2 cellular contexts compared by ENCODE assay signal in the genomic region with DNA sequence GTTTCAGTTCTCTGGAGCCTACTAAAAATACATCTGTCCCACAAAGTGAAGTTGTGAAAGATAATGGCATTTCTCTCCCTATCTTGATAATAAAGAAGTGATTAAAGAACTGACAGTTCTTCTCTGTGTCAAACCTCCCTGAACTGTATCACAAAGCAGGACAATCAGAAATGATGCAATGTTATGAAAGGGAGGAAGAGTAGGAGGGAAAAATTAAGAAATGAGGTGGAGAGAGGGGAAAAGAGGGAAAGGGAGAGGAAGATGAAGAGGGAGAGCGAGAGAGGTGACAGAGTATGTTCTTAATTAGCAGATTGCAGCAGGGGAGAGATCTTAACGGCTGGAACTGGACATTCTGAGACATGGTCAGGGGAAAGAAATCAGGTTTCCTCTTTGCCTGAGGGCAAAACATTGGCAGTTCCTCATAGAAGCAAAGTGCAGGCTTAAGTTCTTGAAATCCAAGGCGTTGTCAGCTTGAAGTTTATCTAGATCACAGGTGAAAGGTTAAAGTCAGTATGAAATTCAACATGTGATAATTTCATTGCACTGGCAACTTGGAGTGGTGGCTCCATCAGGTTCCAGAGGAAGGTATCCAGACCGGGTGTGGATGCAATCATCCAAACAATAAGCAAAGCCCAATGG.
TF ChIP-seq lines count a peak whose summit lies in the region.

No MANE protein-coding gene starts in this region.

TF ChIP-seq in HEK293, 187 proteins besides CTCF, POLR2A, EP300 and RAD21 (continued from another document):
- TF ChIP-seq, protein P1, sequence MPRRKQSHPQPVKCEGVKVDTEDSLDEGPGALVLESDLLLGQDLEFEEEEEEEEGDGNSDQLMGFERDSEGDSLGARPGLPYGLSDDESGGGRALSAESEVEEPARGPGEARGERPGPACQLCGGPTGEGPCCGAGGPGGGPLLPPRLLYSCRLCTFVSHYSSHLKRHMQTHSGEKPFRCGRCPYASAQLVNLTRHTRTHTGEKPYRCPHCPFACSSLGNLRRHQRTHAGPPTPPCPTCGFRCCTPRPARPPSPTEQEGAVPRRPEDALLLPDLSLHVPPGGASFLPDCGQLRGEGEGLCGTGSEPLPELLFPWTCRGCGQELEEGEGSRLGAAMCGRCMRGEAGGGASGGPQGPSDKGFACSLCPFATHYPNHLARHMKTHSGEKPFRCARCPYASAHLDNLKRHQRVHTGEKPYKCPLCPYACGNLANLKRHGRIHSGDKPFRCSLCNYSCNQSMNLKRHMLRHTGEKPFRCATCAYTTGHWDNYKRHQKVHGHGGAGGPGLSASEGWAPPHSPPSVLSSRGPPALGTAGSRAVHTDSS (tag by site-specific recombination; IDR thresholded peaks at IDR 0.05), result peak; percentile 52; the same call in 1 of the 2 replicates
- TF ChIP-seq SALL2 (tag by site-specific recombination; IDR thresholded peaks at IDR 0.05; ENCODE audit: borderline replicate concordance), result no peak
- no peak for TF ChIP-seq ZNF837 (tag by site-specific recombination; IDR thresholded peaks at IDR 0.05)

TF ChIP-seq in K562, 482 proteins besides CTCF, POLR2A, EP300 and RAD21:
- TF ChIP-seq, protein P2, sequence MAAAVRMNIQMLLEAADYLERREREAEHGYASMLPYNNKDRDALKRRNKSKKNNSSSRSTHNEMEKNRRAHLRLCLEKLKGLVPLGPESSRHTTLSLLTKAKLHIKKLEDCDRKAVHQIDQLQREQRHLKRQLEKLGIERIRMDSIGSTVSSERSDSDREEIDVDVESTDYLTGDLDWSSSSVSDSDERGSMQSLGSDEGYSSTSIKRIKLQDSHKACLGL (CRISPR knock-in tag; IDR thresholded peaks at IDR 0.05; ENCODE audit: borderline replicate concordance, poor library complexity, severe bottlenecking), result no peak
- TF ChIP-seq ZNF239 (CRISPR knock-in tag; IDR thresholded peaks at IDR 0.05), result no peak
- TF ChIP-seq, protein P3, sequence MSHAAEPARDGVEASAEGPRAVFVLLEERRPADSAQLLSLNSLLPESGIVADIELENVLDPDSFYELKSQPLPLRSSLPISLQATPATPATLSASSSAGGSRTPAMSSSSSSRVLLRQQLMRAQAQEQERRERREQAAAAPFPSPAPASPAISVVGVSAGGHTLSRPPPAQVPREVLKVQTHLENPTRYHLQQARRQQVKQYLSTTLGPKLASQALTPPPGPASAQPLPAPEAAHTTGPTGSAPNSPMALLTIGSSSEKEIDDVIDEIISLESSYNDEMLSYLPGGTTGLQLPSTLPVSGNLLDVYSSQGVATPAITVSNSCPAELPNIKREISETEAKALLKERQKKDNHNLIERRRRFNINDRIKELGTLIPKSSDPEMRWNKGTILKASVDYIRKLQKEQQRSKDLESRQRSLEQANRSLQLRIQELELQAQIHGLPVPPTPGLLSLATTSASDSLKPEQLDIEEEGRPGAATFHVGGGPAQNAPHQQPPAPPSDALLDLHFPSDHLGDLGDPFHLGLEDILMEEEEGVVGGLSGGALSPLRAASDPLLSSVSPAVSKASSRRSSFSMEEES (CRISPR knock-in tag; IDR thresholded peaks at IDR 0.05), result no peak
- TF ChIP-seq NR2C2 (CRISPR knock-in tag; IDR thresholded peaks at IDR 0.05), result no peak
- TF ChIP-seq NR2C2 (tag; IDR thresholded peaks at IDR 0.05), result peak; percentile 47; the same call in 1 of the 2 replicates
- TF ChIP-seq, protein P4, sequence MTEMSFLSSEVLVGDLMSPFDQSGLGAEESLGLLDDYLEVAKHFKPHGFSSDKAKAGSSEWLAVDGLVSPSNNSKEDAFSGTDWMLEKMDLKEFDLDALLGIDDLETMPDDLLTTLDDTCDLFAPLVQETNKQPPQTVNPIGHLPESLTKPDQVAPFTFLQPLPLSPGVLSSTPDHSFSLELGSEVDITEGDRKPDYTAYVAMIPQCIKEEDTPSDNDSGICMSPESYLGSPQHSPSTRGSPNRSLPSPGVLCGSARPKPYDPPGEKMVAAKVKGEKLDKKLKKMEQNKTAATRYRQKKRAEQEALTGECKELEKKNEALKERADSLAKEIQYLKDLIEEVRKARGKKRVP (CRISPR knock-in tag; IDR thresholded peaks at IDR 0.05), result peak; percentile 82
- TF ChIP-seq ZFX (CRISPR knock-in tag; IDR thresholded peaks at IDR 0.05), result no peak
- TF ChIP-seq, protein P5, sequence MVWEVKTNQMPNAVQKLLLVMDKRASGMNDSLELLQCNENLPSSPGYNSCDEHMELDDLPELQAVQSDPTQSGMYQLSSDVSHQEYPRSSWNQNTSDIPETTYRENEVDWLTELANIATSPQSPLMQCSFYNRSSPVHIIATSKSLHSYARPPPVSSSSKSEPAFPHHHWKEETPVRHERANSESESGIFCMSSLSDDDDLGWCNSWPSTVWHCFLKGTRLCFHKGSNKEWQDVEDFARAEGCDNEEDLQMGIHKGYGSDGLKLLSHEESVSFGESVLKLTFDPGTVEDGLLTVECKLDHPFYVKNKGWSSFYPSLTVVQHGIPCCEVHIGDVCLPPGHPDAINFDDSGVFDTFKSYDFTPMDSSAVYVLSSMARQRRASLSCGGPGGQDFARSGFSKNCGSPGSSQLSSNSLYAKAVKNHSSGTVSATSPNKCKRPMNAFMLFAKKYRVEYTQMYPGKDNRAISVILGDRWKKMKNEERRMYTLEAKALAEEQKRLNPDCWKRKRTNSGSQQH (CRISPR knock-in tag; IDR thresholded peaks at IDR 0.05), result 0 out of 2 replicates have a peak, but pooled peaks have one; percentile 11
- peak; percentile 32 to 57; a peak in 2 of 4 replicates for TF ChIP-seq TRIM24 (IDR thresholded peaks at IDR 0.05)
- TF ChIP-seq, protein P6, sequence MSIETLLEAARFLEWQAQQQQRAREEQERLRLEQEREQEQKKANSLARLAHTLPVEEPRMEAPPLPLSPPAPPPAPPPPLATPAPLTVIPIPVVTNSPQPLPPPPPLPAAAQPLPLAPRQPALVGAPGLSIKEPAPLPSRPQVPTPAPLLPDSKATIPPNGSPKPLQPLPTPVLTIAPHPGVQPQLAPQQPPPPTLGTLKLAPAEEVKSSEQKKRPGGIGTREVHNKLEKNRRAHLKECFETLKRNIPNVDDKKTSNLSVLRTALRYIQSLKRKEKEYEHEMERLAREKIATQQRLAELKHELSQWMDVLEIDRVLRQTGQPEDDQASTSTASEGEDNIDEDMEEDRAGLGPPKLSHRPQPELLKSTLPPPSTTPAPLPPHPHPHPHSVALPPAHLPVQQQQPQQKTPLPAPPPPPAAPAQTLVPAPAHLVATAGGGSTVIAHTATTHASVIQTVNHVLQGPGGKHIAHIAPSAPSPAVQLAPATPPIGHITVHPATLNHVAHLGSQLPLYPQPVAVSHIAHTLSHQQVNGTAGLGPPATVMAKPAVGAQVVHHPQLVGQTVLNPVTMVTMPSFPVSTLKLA (conservative IDR thresholded peaks at IDR 0.05), result no peak
- TF ChIP-seq ZSCAN32 (CRISPR knock-in tag; IDR thresholded peaks at IDR 0.05), result 0 out of 2 replicates have a peak, but pooled peaks have one; percentile 48
- TF ChIP-seq, protein P7, sequence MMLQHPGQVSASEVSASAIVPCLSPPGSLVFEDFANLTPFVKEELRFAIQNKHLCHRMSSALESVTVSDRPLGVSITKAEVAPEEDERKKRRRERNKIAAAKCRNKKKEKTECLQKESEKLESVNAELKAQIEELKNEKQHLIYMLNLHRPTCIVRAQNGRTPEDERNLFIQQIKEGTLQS (IDR thresholded peaks at IDR 0.05), result 0 out of 2 replicates have a peak, but pooled peaks have one; percentile 20
- TF ChIP-seq, protein P7 (CRISPR knock-in tag; conservative IDR thresholded peaks at IDR 0.05), result no peak
- TF ChIP-seq, protein P8, sequence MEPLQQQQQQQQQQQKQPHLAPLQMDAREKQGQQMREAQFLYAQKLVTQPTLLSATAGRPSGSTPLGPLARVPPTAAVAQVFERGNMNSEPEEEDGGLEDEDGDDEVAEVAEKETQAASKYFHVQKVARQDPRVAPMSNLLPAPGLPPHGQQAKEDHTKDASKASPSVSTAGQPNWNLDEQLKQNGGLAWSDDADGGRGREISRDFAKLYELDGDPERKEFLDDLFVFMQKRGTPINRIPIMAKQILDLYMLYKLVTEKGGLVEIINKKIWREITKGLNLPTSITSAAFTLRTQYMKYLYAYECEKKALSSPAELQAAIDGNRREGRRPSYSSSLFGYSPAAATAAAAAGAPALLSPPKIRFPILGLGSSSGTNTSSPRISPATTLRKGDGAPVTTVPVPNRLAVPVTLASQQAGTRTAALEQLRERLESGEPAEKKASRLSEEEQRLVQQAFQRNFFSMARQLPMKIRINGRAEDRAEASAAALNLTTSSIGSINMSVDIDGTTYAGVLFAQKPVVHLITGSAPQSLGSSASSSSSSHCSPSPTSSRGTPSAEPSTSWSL (CRISPR knock-in tag; IDR thresholded peaks at IDR 0.05; ENCODE audit: borderline replicate concordance), result no peak
- TF ChIP-seq CEBPG (CRISPR knock-in tag; IDR thresholded peaks at IDR 0.05), result peak; percentile 32; the same call in 1 of the 2 replicates
- TF ChIP-seq CEBPG (tag; conservative IDR thresholded peaks at IDR 0.05 in 1 of 2, IDR thresholded peaks at IDR 0.05 in 1 of 2), result peak; percentile 34 to 73
- TF ChIP-seq EP400 (IDR thresholded peaks at IDR 0.05), result no peak
- TF ChIP-seq, protein P9, sequence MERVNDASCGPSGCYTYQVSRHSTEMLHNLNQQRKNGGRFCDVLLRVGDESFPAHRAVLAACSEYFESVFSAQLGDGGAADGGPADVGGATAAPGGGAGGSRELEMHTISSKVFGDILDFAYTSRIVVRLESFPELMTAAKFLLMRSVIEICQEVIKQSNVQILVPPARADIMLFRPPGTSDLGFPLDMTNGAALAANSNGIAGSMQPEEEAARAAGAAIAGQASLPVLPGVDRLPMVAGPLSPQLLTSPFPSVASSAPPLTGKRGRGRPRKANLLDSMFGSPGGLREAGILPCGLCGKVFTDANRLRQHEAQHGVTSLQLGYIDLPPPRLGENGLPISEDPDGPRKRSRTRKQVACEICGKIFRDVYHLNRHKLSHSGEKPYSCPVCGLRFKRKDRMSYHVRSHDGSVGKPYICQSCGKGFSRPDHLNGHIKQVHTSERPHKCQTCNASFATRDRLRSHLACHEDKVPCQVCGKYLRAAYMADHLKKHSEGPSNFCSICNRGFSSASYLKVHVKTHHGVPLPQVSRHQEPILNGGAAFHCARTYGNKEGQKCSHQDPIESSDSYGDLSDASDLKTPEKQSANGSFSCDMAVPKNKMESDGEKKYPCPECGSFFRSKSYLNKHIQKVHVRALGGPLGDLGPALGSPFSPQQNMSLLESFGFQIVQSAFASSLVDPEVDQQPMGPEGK (CRISPR knock-in tag; IDR thresholded peaks at IDR 0.05; ENCODE audit: borderline replicate concordance), result no peak
- TF ChIP-seq, protein P10, sequence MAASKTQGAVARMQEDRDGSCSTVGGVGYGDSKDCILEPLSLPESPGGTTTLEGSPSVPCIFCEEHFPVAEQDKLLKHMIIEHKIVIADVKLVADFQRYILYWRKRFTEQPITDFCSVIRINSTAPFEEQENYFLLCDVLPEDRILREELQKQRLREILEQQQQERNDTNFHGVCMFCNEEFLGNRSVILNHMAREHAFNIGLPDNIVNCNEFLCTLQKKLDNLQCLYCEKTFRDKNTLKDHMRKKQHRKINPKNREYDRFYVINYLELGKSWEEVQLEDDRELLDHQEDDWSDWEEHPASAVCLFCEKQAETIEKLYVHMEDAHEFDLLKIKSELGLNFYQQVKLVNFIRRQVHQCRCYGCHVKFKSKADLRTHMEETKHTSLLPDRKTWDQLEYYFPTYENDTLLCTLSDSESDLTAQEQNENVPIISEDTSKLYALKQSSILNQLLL (CRISPR knock-in tag; IDR thresholded peaks at IDR 0.05; ENCODE audit: borderline replicate concordance), result no peak
- TF ChIP-seq, protein P11, sequence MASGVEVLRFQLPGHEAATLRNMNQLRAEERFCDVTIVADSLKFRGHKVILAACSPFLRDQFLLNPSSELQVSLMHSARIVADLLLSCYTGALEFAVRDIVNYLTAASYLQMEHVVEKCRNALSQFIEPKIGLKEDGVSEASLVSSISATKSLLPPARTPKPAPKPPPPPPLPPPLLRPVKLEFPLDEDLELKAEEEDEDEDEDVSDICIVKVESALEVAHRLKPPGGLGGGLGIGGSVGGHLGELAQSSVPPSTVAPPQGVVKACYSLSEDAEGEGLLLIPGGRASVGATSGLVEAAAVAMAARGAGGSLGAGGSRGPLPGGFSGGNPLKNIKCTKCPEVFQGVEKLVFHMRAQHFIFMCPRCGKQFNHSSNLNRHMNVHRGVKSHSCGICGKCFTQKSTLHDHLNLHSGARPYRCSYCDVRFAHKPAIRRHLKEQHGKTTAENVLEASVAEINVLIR (CRISPR knock-in tag; IDR thresholded peaks at IDR 0.05), result no peak
- TF ChIP-seq SIRT6 (IDR thresholded peaks at IDR 0.05; ENCODE audit: low read depth, low read length), result no peak
- TF ChIP-seq, protein P12, sequence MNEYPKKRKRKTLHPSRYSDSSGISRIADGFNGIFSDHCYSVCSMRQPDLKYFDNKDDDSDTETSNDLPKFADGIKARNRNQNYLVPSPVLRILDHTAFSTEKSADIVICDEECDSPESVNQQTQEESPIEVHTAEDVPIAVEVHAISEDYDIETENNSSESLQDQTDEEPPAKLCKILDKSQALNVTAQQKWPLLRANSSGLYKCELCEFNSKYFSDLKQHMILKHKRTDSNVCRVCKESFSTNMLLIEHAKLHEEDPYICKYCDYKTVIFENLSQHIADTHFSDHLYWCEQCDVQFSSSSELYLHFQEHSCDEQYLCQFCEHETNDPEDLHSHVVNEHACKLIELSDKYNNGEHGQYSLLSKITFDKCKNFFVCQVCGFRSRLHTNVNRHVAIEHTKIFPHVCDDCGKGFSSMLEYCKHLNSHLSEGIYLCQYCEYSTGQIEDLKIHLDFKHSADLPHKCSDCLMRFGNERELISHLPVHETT (CRISPR knock-in tag; conservative IDR thresholded peaks at IDR 0.05 in 1 of 2, IDR thresholded peaks at IDR 0.05 in 1 of 2), result no peak
